In the genomic region with DNA sequence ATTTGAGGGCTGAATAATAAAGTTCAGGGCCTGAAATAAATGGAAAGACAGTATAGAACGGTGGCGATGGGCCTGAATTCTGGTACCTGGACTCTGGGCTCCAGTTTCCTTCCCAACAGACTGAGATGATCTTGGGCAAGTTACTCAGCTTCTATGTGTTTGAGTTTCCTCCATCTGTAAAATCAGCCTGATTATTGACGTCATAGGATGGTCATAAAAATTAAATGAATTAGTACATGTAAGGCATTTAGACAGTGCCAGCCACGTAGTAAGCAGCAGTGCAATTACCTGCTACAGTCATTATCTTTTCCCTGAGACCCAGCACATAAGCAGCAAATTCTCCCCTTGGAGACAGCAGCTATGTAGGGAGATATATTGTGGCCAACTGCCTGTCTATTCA, we compare ENCODE assay signal across 3 cellular contexts.
"Had no signal": no experiment of that assay in that cellular context is flagged by ENCODE, and none has a peak within 500 bp of the region (broad histone marks: within the 10 kb centered on the region; RNA-seq: fewer than 3 reads in every experiment).

No MANE protein-coding gene starts in this region.

- DNase-seq: H9, HCEC 1CT had no signal

- H2AFZ ChIP-seq: GM23338 had no signal

- H3K4me2 ChIP-seq: GM23338 had no signal

- H3K4me3 ChIP-seq: GM23338 had no signal
